In genomic region chr20:50980071-50980681, GRCh38 we compare ENCODE assay signal across 8 cellular contexts. TPM values are rescaled to one million over a fixed set of nuclear protein-coding genes. Genes with fewer than 3 reads are reported as not detected.
A peak's percentile ranks its signal among the peaks of the same experiment; 100 is the strongest.
DNase-seq lines count a peak whose midpoint lies in the region; ATAC-seq lines count a peak whose summit lies in the region.

No MANE protein-coding gene starts in this region.

- CTCF ChIA-PET in activated CD8-positive, alpha-beta memory T cell treated with anti-CD3 and anti-CD28 coated beads, Interleukin-2, amount 10 ng/mL, durations not matched to agents 7 days and 5 days (lab: Charles Lee), result interaction anchor here (1.1 to 3.4 kb wide), 6 partner anchors 22 to 326 kb away, joined by 3 to 32 read pairs (median 6); partner anchors contain the start of genes BCAS4, DPM1 and MOCS3

- peak; percentile 47 for ATAC-seq in activated CD8-positive, alpha-beta memory T cell treated with anti-CD3 and anti-CD28 coated beads, Interleukin-2, amount 10 ng/mL, durations not matched to agents 7 days and 5 days
- no peak for ATAC-seq in HG03571 (IDR thresholded peaks at IDR 0.05; ENCODE audit: unreplicated experiment)
- ATAC-seq in GM21367 (IDR thresholded peaks at IDR 0.05; ENCODE audit: unreplicated experiment), result no peak
- no peak for ATAC-seq in GM18502 (IDR thresholded peaks at IDR 0.05; ENCODE audit: poor library complexity, unreplicated experiment)

- no peak overlapping the region for H3K4me3 Mint-ChIP-seq in activated CD8-positive, alpha-beta memory T cell treated with anti-CD3 and anti-CD28 coated beads, Interleukin-2, amount 10 ng/mL, durations not matched to agents 7 days and 5 days

- H3K9me3 Mint-ChIP-seq in activated CD8-positive, alpha-beta memory T cell treated with anti-CD3 and anti-CD28 coated beads, Interleukin-2, amount 10 ng/mL, durations not matched to agents 7 days and 5 days (ENCODE audit: low read depth), result no peaks in the 10 kb centered on the region

- H3K27me3 Mint-ChIP-seq in activated CD8-positive, alpha-beta memory T cell treated with anti-CD3 and anti-CD28 coated beads, Interleukin-2, amount 10 ng/mL, durations not matched to agents 7 days and 5 days, result peaks cover 37% of the 10 kb centered on the region

- DNase-seq in 8988T (peak; percentile 42), HCEC 1CT (peak; percentile 99), hepatic stellate cell (ENCODE audit: low spot score) (peak; percentile 94), NCI-H2107 (lab: John Stamatoyannopoulos, UW) (no peak)
- no peak for DNase-seq in activated CD8-positive, alpha-beta memory T cell treated with anti-CD3 and anti-CD28 coated beads, Interleukin-2, amount 10 ng/mL, durations not matched to agents 7 days and 5 days

- peaks cover 8% of the 10 kb centered on the region for H3K4me1 Mint-ChIP-seq in activated CD8-positive, alpha-beta memory T cell treated with anti-CD3 and anti-CD28 coated beads, Interleukin-2, amount 10 ng/mL, durations not matched to agents 7 days and 5 days

- H3K36me3 Mint-ChIP-seq in activated CD8-positive, alpha-beta memory T cell treated with anti-CD3 and anti-CD28 coated beads, Interleukin-2, amount 10 ng/mL, durations not matched to agents 7 days and 5 days, result no peaks in the 10 kb centered on the region

- no peak overlapping the region for H3K27ac Mint-ChIP-seq in activated CD8-positive, alpha-beta memory T cell treated with anti-CD3 and anti-CD28 coated beads, Interleukin-2, amount 10 ng/mL, durations not matched to agents 7 days and 5 days

RNA-seq across cellular contexts. Expression of gene MOCS3, which starts 21.6 kb away (rescaled TPM):
- total RNA-seq in activated CD8-positive, alpha-beta memory T cell treated with anti-CD3 and anti-CD28 coated beads, Interleukin-2, amount 10 ng/mL, durations not matched to agents 7 days and 5 days, result 1 to 10 TPM; 4.6 to 6.1 TPM

RNA-seq across cellular contexts. Expression of gene DPM1, which starts 21.8 kb away (rescaled TPM):
- 10 to 100 TPM; 51.8 to 62.8 TPM for total RNA-seq in activated CD8-positive, alpha-beta memory T cell treated with anti-CD3 and anti-CD28 coated beads, Interleukin-2, amount 10 ng/mL, durations not matched to agents 7 days and 5 days

RNA-seq across cellular contexts. Expression of gene KCNG1, which starts 42.7 kb away (rescaled TPM):
- total RNA-seq in activated CD8-positive, alpha-beta memory T cell treated with anti-CD3 and anti-CD28 coated beads, Interleukin-2, amount 10 ng/mL, durations not matched to agents 7 days and 5 days, result 1 to 10 TPM in 1 of 2 experiments, not detected in 1; 1.1 TPM

RNA-seq across cellular contexts. Expression of gene ADNP, which starts 48.9 kb away (rescaled TPM):
- 10 to 100 TPM; 66.1 to 81.2 TPM for total RNA-seq in activated CD8-positive, alpha-beta memory T cell treated with anti-CD3 and anti-CD28 coated beads, Interleukin-2, amount 10 ng/mL, durations not matched to agents 7 days and 5 days

Comparison
In these comparisons a context has a peak if more than half of its experiments do, and no peak if none do; other contexts are left out.
1. DNase-seq: peak in 8988T (single experiment), HCEC 1CT (single experiment) and hepatic stellate cell (single experiment); none in activated CD8-positive, alpha-beta memory T cell treated with anti-CD3 and anti-CD28 coated beads, Interleukin-2, amount 10 ng/mL, durations not matched to agents 7 days and 5 days (single experiment) and NCI-H2107 (single experiment).